ENCODE assay signal across 8 cellular contexts in the genomic region with DNA sequence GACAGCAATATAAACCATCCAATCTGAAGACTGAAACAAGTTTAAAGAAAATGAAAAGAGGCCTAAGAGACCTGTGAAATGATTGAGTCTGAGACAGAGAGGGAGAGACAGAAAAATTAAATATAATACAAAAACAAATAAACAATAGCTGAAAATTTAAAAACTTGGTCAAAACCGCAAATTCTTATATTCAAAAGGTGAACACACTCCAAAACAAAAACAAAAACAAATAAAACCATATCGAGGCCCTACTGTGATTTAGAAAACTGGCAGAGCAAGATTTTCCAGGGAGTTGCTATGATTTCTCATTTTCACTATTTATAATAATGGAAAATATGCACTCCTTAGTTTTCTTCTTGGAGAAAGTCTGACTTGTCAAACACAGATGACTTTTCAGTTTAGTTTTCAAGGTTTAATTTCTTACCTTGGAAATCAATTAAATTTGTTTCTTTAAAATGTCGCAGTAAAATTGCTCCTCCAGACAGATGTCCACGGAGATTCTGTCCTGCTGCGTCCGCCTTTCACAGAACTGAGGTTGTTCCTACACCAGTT.
DNase-seq lines count a peak whose midpoint lies in the region; ATAC-seq and TF ChIP-seq lines count a peak whose summit lies in the region.

No MANE protein-coding gene starts in this region.

- H3K36me3 ChIP-seq in MG63: peaks cover 32% of the 10 kb centered on the region

- peak overlapping the region; percentile 91 for H3K4me3 ChIP-seq in MG63

- ATAC-seq in effector memory CD8-positive, alpha-beta T cell (replicated peaks): no peak
- ATAC-seq in GM21528 (IDR thresholded peaks at IDR 0.05; ENCODE audit: low FRiP score, unreplicated experiment) (no peak), GM18498 (IDR thresholded peaks at IDR 0.05; ENCODE audit: unreplicated experiment) (no peak)

- peaks cover 14% of the 10 kb centered on the region for H3K36me3 Mint-ChIP-seq in effector memory CD8-positive, alpha-beta T cell (ENCODE audit: insufficient read depth)
- H3K36me3 Mint-ChIP-seq in neural crest cell (ENCODE audit: low read depth): peaks cover 14% of the 10 kb centered on the region

- DNase-seq in MG63: no peak
- DNase-seq in effector memory CD8-positive, alpha-beta T cell: no peak
- no peak for DNase-seq in neural crest cell (ENCODE audit: low read depth, low spot score)
- DNase-seq in hippocampal formation (lab: John Stamatoyannopoulos, UW): no peak
- no peak for DNase-seq in H4 (ENCODE audit: low spot score)

- peaks cover 9% of the 10 kb centered on the region; the same call in 1 of the 2 replicates for H3K9me3 ChIP-seq in MG63

- H3K27me3 Mint-ChIP-seq in effector memory CD8-positive, alpha-beta T cell: no peaks in the 10 kb centered on the region
- no peaks in the 10 kb centered on the region for H3K27me3 Mint-ChIP-seq in neural crest cell (ENCODE audit: low read depth)

- H3K27ac Mint-ChIP-seq in effector memory CD8-positive, alpha-beta T cell: peak overlapping the region; percentile 84 to 91
- peak overlapping the region; percentile 79 for H3K27ac Mint-ChIP-seq in neural crest cell (ENCODE audit: unreplicated experiment)

- peak overlapping the region; percentile 82 to 90 for H3K4me3 Mint-ChIP-seq in effector memory CD8-positive, alpha-beta T cell
- peak overlapping the region; percentile 93 for H3K4me3 Mint-ChIP-seq in neural crest cell

- TF ChIP-seq CTCF in C4-2B (conservative IDR thresholded peaks at IDR 0.05) (no peak), neural crest cell (conservative IDR thresholded peaks at IDR 0.05) (no peak)

- no peaks in the 10 kb centered on the region for H3K27me3 ChIP-seq in MG63

- H3K27ac ChIP-seq in C4-2B: peak overlapping the region; percentile 92

- H3K9me3 Mint-ChIP-seq in effector memory CD8-positive, alpha-beta T cell: no peaks in the 10 kb centered on the region
- peaks cover 6% of the 10 kb centered on the region for H3K9me3 Mint-ChIP-seq in neural crest cell

- H3K4me1 Mint-ChIP-seq in effector memory CD8-positive, alpha-beta T cell (ENCODE audit: low read depth in 2 of 2): peaks cover 14 to 19% of the 10 kb centered on the region in 2 donors
- H3K4me1 Mint-ChIP-seq in neural crest cell: peaks cover 20% of the 10 kb centered on the region
